In genomic region chr19:56692496-56692895, GRCh38 we compare ENCODE assay signal across 16 cellular contexts. TPM values are rescaled to one million over a fixed set of nuclear protein-coding genes. Genes with fewer than 3 reads are reported as not detected.
DNase-seq lines count a peak whose midpoint lies in the region; ATAC-seq lines count a peak whose summit lies in the region.
"Had no signal": no experiment of that assay in that cellular context is flagged by ENCODE, and none has a peak within 500 bp of the region (broad histone marks: within the 10 kb centered on the region; RNA-seq: fewer than 3 reads in every experiment).

No MANE protein-coding gene starts in this region.

- peak overlapping the region; percentile 94 for H3K27ac ChIP-seq in temporal lobe (ENCODE audit: low read depth, low read length)
- H3K27ac ChIP-seq: thyroid gland had no signal

- ATAC-seq in HG03469 (IDR thresholded peaks at IDR 0.05; ENCODE audit: unreplicated experiment) (no peak), GM21576 (IDR thresholded peaks at IDR 0.05; ENCODE audit: unreplicated experiment) (no peak)
- ATAC-seq: naive thymus-derived CD8-positive, alpha-beta T cell had no signal

- DNase-seq in NCI-H82 (lab: John Stamatoyannopoulos, UW) (peak; percentile 22), NCI-H82 treated with DMSO at 0.1 percent for 48 hours (lab: John Stamatoyannopoulos, UW; ENCODE audit: unreplicated experiment) (no peak), astrocyte of the hippocampus (ENCODE audit: low read depth, low spot score) (peak; percentile 58), left kidney (ENCODE audit: low read depth, low spot score) (peak; percentile 31), NCI-H2081 (lab: John Stamatoyannopoulos, UW) (no peak)
- DNase-seq: activated CD4-positive, alpha-beta T cell treated with anti-CD3 and anti-CD28 coated beads, Interleukin-2, amount 10 ng/mL, durations not matched to agents 7 days and 5 days; activated naive CD4-positive, alpha-beta T cell treated with anti-CD3 and anti-CD28 coated beads for 36 hours; mammary epithelial cell; naive thymus-derived CD8-positive, alpha-beta T cell; NCI-H1436 treated with DMSO at 0.1 percent for 48 hours; NCI-H345; stimulated activated CD4-positive, alpha-beta T cell treated with anti-CD3 and anti-CD28 coated beads, Interleukin-12 subunit alpha, Interleukin-12 subunit beta, amount 100 ng/mL, for 4 hours; thyroid gland had no signal

RNA-seq across cellular contexts. Expression of gene ZNF835, which starts 20.9 kb away (rescaled TPM):
- 4.9 TPM for total RNA-seq in temporal lobe

RNA-seq across cellular contexts. Expression of gene SMIM17, which starts 49.5 kb away (rescaled TPM):
- total RNA-seq in temporal lobe: 9.8 TPM
- total RNA-seq: activated naive CD4-positive, alpha-beta T cell treated with anti-CD3 and anti-CD28 coated beads for 36 hours; naive thymus-derived CD8-positive, alpha-beta T cell; thyroid gland had no signal

Comparison
In these comparisons a context has a peak if more than half of its experiments do, and no peak if none do; other contexts are left out.
1. DNase-seq: peak in NCI-H82 (single experiment), astrocyte of the hippocampus (single experiment) and left kidney (single experiment); none in NCI-H82 treated with DMSO at 0.1 percent for 48 hours (single experiment) and NCI-H2081 (0 of 2).